In genomic region chr14:100899841-100900771, GRCh38 we compare ENCODE assay signal across 15 cellular contexts. TPM values are rescaled to one million over a fixed set of nuclear protein-coding genes. Genes with fewer than 3 reads are reported as not detected.
DNase-seq lines count a peak whose midpoint lies in the region; ATAC-seq and TF ChIP-seq lines count a peak whose summit lies in the region.
"Had no signal": no experiment of that assay in that cellular context is flagged by ENCODE, and none has a peak within 500 bp of the region (broad histone marks: within the 10 kb centered on the region; RNA-seq: fewer than 3 reads in every experiment).

No MANE protein-coding gene starts in this region.

- peaks cover 55% of the 10 kb centered on the region for H3K36me3 ChIP-seq in brain microvascular endothelial cell (replicated peaks)
- H3K36me3 ChIP-seq in left lung = no peaks in the 10 kb centered on the region

- in situ Hi-C loops in brain microvascular endothelial cell (cut with HindIII; ENCODE audit: low pct_ligation_motif_present, low sequenced_read_pairs) = no loop called here

- DNase-seq in 8988T = peak; percentile 11
- DNase-seq in HuH-7 (ENCODE audit: low spot score) = peak; percentile 39
- no peak for DNase-seq in brain microvascular endothelial cell
- peak; percentile 5 to 14 for DNase-seq in left lung
- no peak for DNase-seq in NCI-H187 treated with DMSO at 0.1 percent for 48 hours (lab: John Stamatoyannopoulos, UW)
- DNase-seq in activated T-cell treated with anti-CD3 and anti-CD28 coated beads, Interleukin-2, amount 50 U/mL, for 1 hour = no peak
- DNase-seq: activated T-cell treated with anti-CD3 and anti-CD28 coated beads for 4 hours; effector memory CD4-positive, alpha-beta T cell; stimulated activated CD4-positive, alpha-beta T cell treated with anti-CD3 and anti-CD28 coated beads, Interleukin-4, amount 100 ng/mL, for 24 hours had no signal

- intact Hi-C loops in left lung (cut with DNase I) = no loop called here

- no peak overlapping the region for H3K4me3 ChIP-seq in brain microvascular endothelial cell (ENCODE audit: low read depth, low read length)
- no peak overlapping the region for H3K4me3 ChIP-seq in left lung
- H3K4me3 ChIP-seq: GM12878 had no signal

- H3K4me1 ChIP-seq in left lung = peaks cover 0 to 9% of the 10 kb centered on the region in 2 donors

- H3K27me3 ChIP-seq in brain microvascular endothelial cell (replicated peaks) (peaks cover 2% of the 10 kb centered on the region), left lung (peaks cover 24 to 97% of the 10 kb centered on the region in 2 donors)

- peak; percentile 33 for ATAC-seq in left lung
- ATAC-seq in GM18870 (IDR thresholded peaks at IDR 0.05; ENCODE audit: unreplicated experiment) = no peak
- no peak for ATAC-seq in GM21717 (IDR thresholded peaks at IDR 0.05; ENCODE audit: unreplicated experiment)
- ATAC-seq: GM12878 had no signal

- peak; percentile 33 for TF ChIP-seq CTCF in brain microvascular endothelial cell (IDR thresholded peaks at IDR 0.05; ENCODE audit: low read depth, low read length, missing control alignments)
- TF ChIP-seq CTCF in left lung (IDR thresholded peaks at IDR 0.05) = no peak

- H3K9me3 ChIP-seq in left lung = no peaks in the 10 kb centered on the region

- H3K27ac ChIP-seq in brain microvascular endothelial cell (no peak overlapping the region), left lung (no peak overlapping the region)

RNA-seq across cellular contexts. Expression of gene RTL1, which starts 3.4 kb away (rescaled TPM):
- not detected for total RNA-seq in left lung
- total RNA-seq: B cell, GM12878, lung microvascular endothelial cell, ureter had no signal

Comparison
In these comparisons a context has a peak if more than half of its experiments do, and no peak if none do; other contexts are left out.
1. DNase-seq: peak in 8988T (single experiment), HuH-7 (single experiment) and left lung (2 of 2); none in brain microvascular endothelial cell (single experiment), NCI-H187 treated with DMSO at 0.1 percent for 48 hours (single experiment) and activated T-cell treated with anti-CD3 and anti-CD28 coated beads, Interleukin-2, amount 50 U/mL, for 1 hour (single experiment).